In genomic region chr18:9810994-9811393, GRCh38 we compare ENCODE assay signal across 23 cellular contexts.
DNase-seq lines count a peak whose midpoint lies in the region; ATAC-seq and TF ChIP-seq lines count a peak whose summit lies in the region.
"Had no signal": no experiment of that assay in that cellular context is flagged by ENCODE, and none has a peak within 500 bp of the region (broad histone marks: within the 10 kb centered on the region; RNA-seq: fewer than 3 reads in every experiment).

No MANE protein-coding gene starts in this region.

- H3K27ac ChIP-seq in right atrium auricular region (peak overlapping the region in 1 of 2 donors; percentile 55), neutrophil (peak overlapping the region; percentile 56)
- H3K27ac ChIP-seq: parathyroid adenoma, skin epidermis had no signal

- peak in 1 of 2 donors; percentile 35 for TF ChIP-seq CTCF in right atrium auricular region (IDR thresholded peaks at IDR 0.05)
- no peak for TF ChIP-seq CTCF in endothelial cell (IDR thresholded peaks at IDR 0.05; ENCODE audit: unreplicated experiment)
- no peak for TF ChIP-seq CTCF in neutrophil (IDR thresholded peaks at IDR 0.05)

- H3K4me3 ChIP-seq in right atrium auricular region: no peak overlapping the region
- no peak overlapping the region for H3K4me3 ChIP-seq in neutrophil (ENCODE audit: low read depth in 1 of 2, low read length in 1 of 2)
- H3K4me3 ChIP-seq: skin epidermis had no signal

- H3K4me1 Mint-ChIP-seq in endothelial cell (ENCODE audit: unreplicated experiment): no peaks in the 10 kb centered on the region
- H3K4me1 Mint-ChIP-seq in activated CD4-positive, alpha-beta T cell treated with anti-CD3 and anti-CD28 coated beads for 36 hours: no peaks in the 10 kb centered on the region
- no peaks in the 10 kb centered on the region for H3K4me1 Mint-ChIP-seq in effector memory CD8-positive, alpha-beta T cell (ENCODE audit: low read depth in 2 of 2)
- H3K4me1 Mint-ChIP-seq: B cell had no signal

- H3K9me3 ChIP-seq in right atrium auricular region (no peaks in the 10 kb centered on the region), neutrophil (no peaks in the 10 kb centered on the region)

- no peaks in the 10 kb centered on the region for H3K27me3 Mint-ChIP-seq in endothelial cell (ENCODE audit: unreplicated experiment)
- peaks cover under 1% of the 10 kb centered on the region for H3K27me3 Mint-ChIP-seq in activated CD4-positive, alpha-beta T cell treated with anti-CD3 and anti-CD28 coated beads for 36 hours
- H3K27me3 Mint-ChIP-seq in effector memory CD8-positive, alpha-beta T cell: peaks cover 7 to 21% of the 10 kb centered on the region in 2 donors
- H3K27me3 Mint-ChIP-seq: B cell; stimulated activated naive B cell treated with anti-CD40 and anti-IgM and Interleukin-4, amounts not matched to agents 10 μg/mL and 1 μg/mL and 100 μg/mL, for 72 hours had no signal

- CTCF ChIA-PET in activated CD4-positive, alpha-beta T cell treated with anti-CD3 and anti-CD28 coated beads for 36 hours (lab: Charles Lee): no interaction called here

- no peak overlapping the region for H3K27ac Mint-ChIP-seq in endothelial cell (ENCODE audit: unreplicated experiment)
- H3K27ac Mint-ChIP-seq in activated CD4-positive, alpha-beta T cell treated with anti-CD3 and anti-CD28 coated beads for 36 hours: no peak overlapping the region
- no peak overlapping the region for H3K27ac Mint-ChIP-seq in effector memory CD8-positive, alpha-beta T cell
- H3K27ac Mint-ChIP-seq: activated CD8-positive, alpha-beta T cell treated with anti-CD3 and anti-CD28 coated beads, Interleukin-2, amount 10 ng/mL, durations not matched to agents 7 days and 5 days; B cell; HFFc6; naive thymus-derived CD4-positive, alpha-beta T cell; stimulated activated naive B cell treated with anti-CD40 and anti-IgM and Interleukin-4, amounts not matched to agents 10 μg/mL and 1 μg/mL and 100 μg/mL, for 72 hours had no signal

- no peak for DNase-seq in Right ventricle myocardium superior
- DNase-seq in right atrium auricular region (ENCODE audit: low spot score): no peak
- DNase-seq in endothelial cell (ENCODE audit: low spot score): peak; percentile 16
- no peak for DNase-seq in activated CD4-positive, alpha-beta T cell treated with anti-CD3 and anti-CD28 coated beads for 36 hours
- no peak for DNase-seq in NCI-H1694 (lab: John Stamatoyannopoulos, UW)
- DNase-seq in effector memory CD8-positive, alpha-beta T cell: no peak
- DNase-seq in NCI-H2107 (lab: John Stamatoyannopoulos, UW): no peak
- DNase-seq: activated CD8-positive, alpha-beta T cell treated with anti-CD3 and anti-CD28 coated beads, Interleukin-2, amount 10 ng/mL, durations not matched to agents 7 days and 5 days; activated naive CD4-positive, alpha-beta T cell; activated T-cell treated with anti-CD3 and anti-CD28 coated beads, Interleukin-2, amount 50 U/mL, for 1 hour; COR-L47; HFFc6; naive thymus-derived CD4-positive, alpha-beta T cell; NCI-H345; NK-92 treated with Interleukin-12 subunit alpha and Interleukin-12 subunit beta, amount 100 ng/mL, for 24 hours; stimulated activated CD4-positive, alpha-beta T cell treated with anti-CD3 and anti-CD28 coated beads, Interleukin-2, amount 100 ng/mL, for 24 hours; stimulated activated naive B cell treated with anti-CD40 and anti-IgM and Interleukin-4, amounts not matched to agents 10 μg/mL and 1 μg/mL and 100 μg/mL, for 72 hours; trophoblast cell had no signal

- peak; percentile 72 for ATAC-seq in Right ventricle myocardium superior (ENCODE audit: poor library complexity)
- no peak for ATAC-seq in activated CD4-positive, alpha-beta T cell treated with anti-CD3 and anti-CD28 coated beads for 36 hours
- no peak for ATAC-seq in effector memory CD8-positive, alpha-beta T cell (replicated peaks)
- ATAC-seq: activated CD4-positive, CD25-positive, alpha-beta regulatory T cell treated with anti-CD3 and anti-CD28 coated beads, Interleukin-2, amount 50 U/mL, for 24 hours; activated CD8-positive, alpha-beta T cell treated with anti-CD3 and anti-CD28 coated beads, Interleukin-2, amount 10 ng/mL, durations not matched to agents 7 days and 5 days; naive thymus-derived CD4-positive, alpha-beta T cell; stimulated activated naive B cell treated with anti-CD40 and anti-IgM and Interleukin-4, amounts not matched to agents 10 μg/mL and 1 μg/mL and 100 μg/mL, for 72 hours had no signal

- H3K4me1 ChIP-seq in right atrium auricular region (peaks cover 0 to 31% of the 10 kb centered on the region in 2 donors), neutrophil (ENCODE audit: control insufficient read depth in 1 of 2, insufficient read depth in 1 of 2, low read depth in 1 of 2, low read length in 1 of 2) (peaks cover 0 to 3% of the 10 kb centered on the region in 2 experiments)
- H3K4me1 ChIP-seq: parathyroid adenoma had no signal

- intact Hi-C loops in Right ventricle myocardium superior (cut with DNase I): no loop called here
- intact Hi-C loops in activated CD4-positive, alpha-beta T cell treated with anti-CD3 and anti-CD28 coated beads for 36 hours (cut with DNase I, micrococcal nuclease): no loop called here

- H3K36me3 ChIP-seq in right atrium auricular region: no peaks in the 10 kb centered on the region
- H3K36me3 ChIP-seq in neutrophil: peaks cover 18% of the 10 kb centered on the region

- POLR2A ChIA-PET in activated CD4-positive, alpha-beta T cell treated with anti-CD3 and anti-CD28 coated beads for 36 hours (lab: Charles Lee): no interaction called here

- H3K4me3 Mint-ChIP-seq in endothelial cell (ENCODE audit: unreplicated experiment): no peak overlapping the region
- H3K4me3 Mint-ChIP-seq in activated CD4-positive, alpha-beta T cell treated with anti-CD3 and anti-CD28 coated beads for 36 hours: no peak overlapping the region
- H3K4me3 Mint-ChIP-seq in effector memory CD8-positive, alpha-beta T cell: no peak overlapping the region
- H3K4me3 Mint-ChIP-seq: activated CD8-positive, alpha-beta T cell treated with anti-CD3 and anti-CD28 coated beads, Interleukin-2, amount 10 ng/mL, durations not matched to agents 7 days and 5 days; B cell; HFFc6; naive thymus-derived CD4-positive, alpha-beta T cell; stimulated activated naive B cell treated with anti-CD40 and anti-IgM and Interleukin-4, amounts not matched to agents 10 μg/mL and 1 μg/mL and 100 μg/mL, for 72 hours had no signal

- H3K27me3 ChIP-seq in right atrium auricular region (no peaks in the 10 kb centered on the region), neutrophil (no peaks in the 10 kb centered on the region)

- H3K36me3 Mint-ChIP-seq in endothelial cell (ENCODE audit: low read depth, unreplicated experiment): peaks cover 15% of the 10 kb centered on the region
- H3K36me3 Mint-ChIP-seq in activated CD4-positive, alpha-beta T cell treated with anti-CD3 and anti-CD28 coated beads for 36 hours (ENCODE audit: low read depth): no peaks in the 10 kb centered on the region
- no peaks in the 10 kb centered on the region for H3K36me3 Mint-ChIP-seq in effector memory CD8-positive, alpha-beta T cell (ENCODE audit: insufficient read depth)
- H3K36me3 Mint-ChIP-seq: naive thymus-derived CD4-positive, alpha-beta T cell had no signal

- H3K9me3 Mint-ChIP-seq in endothelial cell (ENCODE audit: unreplicated experiment): no peaks in the 10 kb centered on the region
- H3K9me3 Mint-ChIP-seq in activated CD4-positive, alpha-beta T cell treated with anti-CD3 and anti-CD28 coated beads for 36 hours (ENCODE audit: low read depth): no peaks in the 10 kb centered on the region
- H3K9me3 Mint-ChIP-seq in effector memory CD8-positive, alpha-beta T cell: no peaks in the 10 kb centered on the region
- H3K9me3 Mint-ChIP-seq: HFFc6; naive thymus-derived CD4-positive, alpha-beta T cell; stimulated activated naive B cell treated with anti-CD40 and anti-IgM and Interleukin-4, amounts not matched to agents 10 μg/mL and 1 μg/mL and 100 μg/mL, for 72 hours had no signal
